Comparison of ENCODE assay signal across 12 cellular contexts in genomic region chr15:99167640-99168039, GRCh38.
DNase-seq lines count a peak whose midpoint lies in the region; ATAC-seq and TF ChIP-seq lines count a peak whose summit lies in the region.
"Had no signal": no experiment of that assay in that cellular context is flagged by ENCODE, and none has a peak within 500 bp of the region (broad histone marks: within the 10 kb centered on the region; RNA-seq: fewer than 3 reads in every experiment).

No MANE protein-coding gene starts in this region.

- POLR2A ChIA-PET in GM10248 (lab: Yijun Ruan, JAX) (no interaction called here), PC-3 (lab: Charles Lee; ENCODE audit: unreplicated experiment) (no interaction called here)

- WGBS in psoas muscle, 3 donors = 58 to 76% (median 70%) methylated on average over 6 of the region's 6 CpGs

- BruUV-seq in PC-3 (replicated peaks; lab: Mats Ljungman, UMichigan) = no TSS peak

- H3K9ac ChIP-seq in OCI-LY3 (ENCODE audit: low read length) = no peak overlapping the region
- no peak overlapping the region for H3K9ac ChIP-seq in PC-3 (ENCODE audit: low read length)

- H3K79me2 ChIP-seq in OCI-LY3 (ENCODE audit: low read length) (no peaks in the 10 kb centered on the region), PC-3 (ENCODE audit: low read length) (no peaks in the 10 kb centered on the region)

- H3K4me2 ChIP-seq in OCI-LY3 (ENCODE audit: low read length) (peak overlapping the region; percentile 21; the same call in 1 of the 2 replicates), PC-3 (ENCODE audit: low read length) (no peak overlapping the region)

- no peak overlapping the region for H3K27ac ChIP-seq in OCI-LY3 (ENCODE audit: low read length)
- H3K27ac ChIP-seq in psoas muscle = peak overlapping the region; percentile 94
- no peak overlapping the region for H3K27ac ChIP-seq in PC-3 (ENCODE audit: low read length)
- no peak overlapping the region for H3K27ac ChIP-seq in foreskin keratinocyte

- intact Hi-C loops in psoas muscle (cut with DNase I) (loop anchor here in 1 of 2 donors (5.0 kb wide), 3 partner anchors 45 to 65 kb away; no protein-coding TSS in a partner anchor), PC-3 (cut with micrococcal nuclease) (no loop called here)

- H3K36me3 ChIP-seq in OCI-LY3 (replicated peaks; ENCODE audit: low read depth, low read length) = no peaks in the 10 kb centered on the region
- peaks cover 0 to 15% of the 10 kb centered on the region in 2 donors for H3K36me3 ChIP-seq in psoas muscle (ENCODE audit: insufficient read depth in 1 of 2, low read depth in 1 of 2)
- H3K36me3 ChIP-seq in PC-3 (ENCODE audit: low read depth, low read length) = no peaks in the 10 kb centered on the region

- peak; percentile 30 for DNase-seq in GM10248 (ENCODE audit: extremely low spot score)
- DNase-seq in psoas muscle = no peak
- DNase-seq in NCI-H1436 treated with DMSO at 0.1 percent for 48 hours (lab: John Stamatoyannopoulos, UW) = no peak
- no peak for DNase-seq in PC-3
- no peak for DNase-seq in foreskin keratinocyte
- DNase-seq: activated naive CD8-positive, alpha-beta T cell treated with anti-CD3 and anti-CD28 coated beads for 36 hours; DMS53; NCI-H1436; small intestine had no signal

- no peaks in the 10 kb centered on the region for H3F3A ChIP-seq in PC-3 (ENCODE audit: low read length, unreplicated experiment)

- no peaks in the 10 kb centered on the region for H4K20me1 ChIP-seq in OCI-LY3 (ENCODE audit: insufficient read depth, low read length)
- no peaks in the 10 kb centered on the region for H4K20me1 ChIP-seq in PC-3 (ENCODE audit: low read length)

- H3K27me3 ChIP-seq in OCI-LY3 (ENCODE audit: low read depth, low read length) (no peaks in the 10 kb centered on the region), psoas muscle (ENCODE audit: insufficient read depth in 3 of 3, low read length in 2 of 3) (no peaks in the 10 kb centered on the region), PC-3 (ENCODE audit: low read length) (no peaks in the 10 kb centered on the region), foreskin keratinocyte (no peaks in the 10 kb centered on the region)

- H3K9me3 ChIP-seq in OCI-LY3 (ENCODE audit: insufficient read depth, low read length) (no peaks in the 10 kb centered on the region), psoas muscle (no peaks in the 10 kb centered on the region), PC-3 (ENCODE audit: low read length) (no peaks in the 10 kb centered on the region)

- H3K4me3 ChIP-seq in OCI-LY3 (ENCODE audit: low read length) (no peak overlapping the region), psoas muscle (peak overlapping the region; percentile 26), PC-3 (ENCODE audit: low read length) (no peak overlapping the region)

- CTCF ChIA-PET in GM10248 (lab: Yijun Ruan, JAX) (interaction anchor here (1.0 to 3.1 kb wide), 5 partner anchors 8 to 67 kb away, joined by 3 to 9 read pairs (median 5); no protein-coding TSS in a partner anchor), PC-3 (lab: Charles Lee) (no interaction called here)

- H3K4me1 ChIP-seq in OCI-LY3 (ENCODE audit: low read length) = peaks cover 35% of the 10 kb centered on the region
- H3K4me1 ChIP-seq in psoas muscle = peaks cover 62% of the 10 kb centered on the region
- H3K4me1 ChIP-seq in PC-3 (ENCODE audit: insufficient read depth, low read length) = no peaks in the 10 kb centered on the region
- H3K4me1 ChIP-seq in foreskin keratinocyte = no peaks in the 10 kb centered on the region

- 0 out of 2 replicates have a peak overlapping the region, but pooled peaks have one; percentile 24 for H2AFZ ChIP-seq in OCI-LY3 (ENCODE audit: low read depth, low read length)
- no peak overlapping the region for H2AFZ ChIP-seq in PC-3 (ENCODE audit: low read length)

- TF ChIP-seq CTCF in GM10248 (IDR thresholded peaks at IDR 0.05; ENCODE audit: control extremely low read depth, extremely low read depth, low read depth, missing control alignments) = no peak
- no peak for TF ChIP-seq CTCF in OCI-LY3 (IDR thresholded peaks at IDR 0.05; ENCODE audit: low read depth, low read length)
- TF ChIP-seq CTCF in psoas muscle (IDR thresholded peaks at IDR 0.05) = no peak
- no peak for TF ChIP-seq CTCF in PC-3 (conservative IDR thresholded peaks at IDR 0.05; ENCODE audit: low read depth, low read length)
- TF ChIP-seq CTCF in foreskin keratinocyte (conservative IDR thresholded peaks at IDR 0.05) = no peak

- ATAC-seq in GM21423 (IDR thresholded peaks at IDR 0.05; ENCODE audit: unreplicated experiment) (peak; percentile 56), psoas muscle (peak; percentile 2 to 26 (median 12)), PC-3 (no peak), SK-N-SH treated with all-trans-retinoic acid at 6 μM for 48 hours (no peak), foreskin keratinocyte (no peak)

- no peaks in the 10 kb centered on the region for H3K9me2 ChIP-seq in PC-3 (replicated peaks; ENCODE audit: low read length)

TF ChIP-seq in SK-N-SH treated with all-trans-retinoic acid at 6 μM for 48 hours, 23 proteins besides CTCF, POLR2A, EP300 and RAD21 (continues in another document):
- no peak for TF ChIP-seq CSRNP3 (CRISPR knock-in tag; IDR thresholded peaks at IDR 0.05)
- no peak for TF ChIP-seq PATZ1 (CRISPR knock-in tag; IDR thresholded peaks at IDR 0.05; ENCODE audit: borderline replicate concordance)
- TF ChIP-seq RARB (CRISPR knock-in tag; IDR thresholded peaks at IDR 0.05) = no peak
- TF ChIP-seq ZNF8 (CRISPR knock-in tag; IDR thresholded peaks at IDR 0.05) = no peak
- no peak for TF ChIP-seq OSR1 (CRISPR knock-in tag; IDR thresholded peaks at IDR 0.05)
- no peak for TF ChIP-seq ZNF70 (CRISPR knock-in tag; IDR thresholded peaks at IDR 0.05)
- no peak for TF ChIP-seq ESRRG (CRISPR knock-in tag; IDR thresholded peaks at IDR 0.05)
- TF ChIP-seq POU6F1 (CRISPR knock-in tag; IDR thresholded peaks at IDR 0.05; ENCODE audit: borderline replicate concordance, low read depth) = no peak
- TF ChIP-seq TSHZ2 (CRISPR knock-in tag; IDR thresholded peaks at IDR 0.05) = no peak

Comparison
In these comparisons a context has a peak if more than half of its experiments do, and no peak if none do; other contexts are left out.
1. ATAC-seq: peak in GM21423 (single experiment) and psoas muscle (4 of 4); none in PC-3 (single experiment), SK-N-SH treated with all-trans-retinoic acid at 6 μM for 48 hours (single experiment) and foreskin keratinocyte (single experiment).